ENCODE assay signal across 8 cellular contexts in the genomic region with DNA sequence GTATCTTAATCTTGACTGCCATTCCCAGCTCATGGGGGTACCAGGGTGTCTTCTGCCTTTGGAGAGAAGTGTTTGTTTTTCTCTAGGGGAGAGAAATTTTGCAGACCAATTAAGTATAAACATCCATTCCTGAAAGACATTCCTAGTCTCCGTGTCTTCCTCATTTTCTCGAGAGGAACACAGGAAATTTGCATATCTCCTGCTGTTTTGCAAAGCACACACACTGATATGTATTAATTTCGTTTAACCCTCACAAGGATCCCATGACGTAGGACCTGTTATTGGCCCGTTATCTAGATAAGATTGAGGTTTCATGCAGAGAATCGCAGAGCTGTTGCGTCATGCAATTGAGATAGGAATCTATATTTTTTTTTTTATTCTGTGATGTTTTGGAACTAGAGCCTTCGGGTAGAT. TPM values are rescaled to one million over a fixed set of nuclear protein-coding genes. Genes with fewer than 3 reads are reported as not detected.
DNase-seq lines count a peak whose midpoint lies in the region; ATAC-seq and TF ChIP-seq lines count a peak whose summit lies in the region.

No MANE protein-coding gene starts in this region.

- H3K4me3 ChIP-seq in colonic mucosa = peak overlapping the region; percentile 83
- H3K4me3 ChIP-seq in naive thymus-derived CD4-positive, alpha-beta T cell (ENCODE audit: low read length) = peak overlapping the region; percentile 94

- H3K4me1 ChIP-seq in colonic mucosa = no peaks in the 10 kb centered on the region
- peaks cover 16 to 20% of the 10 kb centered on the region in 2 donors for H3K4me1 ChIP-seq in naive thymus-derived CD4-positive, alpha-beta T cell (ENCODE audit: control insufficient read depth in 2 of 2, insufficient read depth in 2 of 2, low read length in 2 of 2)

- no peaks in the 10 kb centered on the region for H3K27me3 ChIP-seq in colonic mucosa
- H3K27me3 ChIP-seq in naive thymus-derived CD4-positive, alpha-beta T cell (ENCODE audit: control insufficient read depth in 2 of 2, insufficient read depth in 2 of 2, low read length in 2 of 2) = no peaks in the 10 kb centered on the region

- TF ChIP-seq CTCF in colonic mucosa (IDR thresholded peaks at IDR 0.05) = no peak

- peaks cover 56% of the 10 kb centered on the region for H3K36me3 Mint-ChIP-seq in activated T-cell treated with anti-CD3 and anti-CD28 coated beads, Interleukin-2, amount 50 U/mL, for 24 hours (ENCODE audit: low read depth)
- H3K36me3 Mint-ChIP-seq in naive thymus-derived CD4-positive, alpha-beta T cell = peaks cover 5 to 24% (median 16%) of the 10 kb centered on the region in 5 donors

- H3K4me1 Mint-ChIP-seq in activated T-cell treated with anti-CD3 and anti-CD28 coated beads, Interleukin-2, amount 50 U/mL, for 24 hours (ENCODE audit: low read depth) = peaks cover 38% of the 10 kb centered on the region
- peaks cover 26 to 46% (median 34%) of the 10 kb centered on the region in 7 donors for H3K4me1 Mint-ChIP-seq in naive thymus-derived CD4-positive, alpha-beta T cell

- peak overlapping the region; percentile 93 for H3K4me3 Mint-ChIP-seq in activated T-cell treated with anti-CD3 and anti-CD28 coated beads, Interleukin-2, amount 50 U/mL, for 24 hours
- peak overlapping the region; percentile 93 to 99 (median 98) for H3K4me3 Mint-ChIP-seq in naive thymus-derived CD4-positive, alpha-beta T cell

- no peaks in the 10 kb centered on the region for H3K9me3 Mint-ChIP-seq in activated T-cell treated with anti-CD3 and anti-CD28 coated beads, Interleukin-2, amount 50 U/mL, for 24 hours
- H3K9me3 Mint-ChIP-seq in naive thymus-derived CD4-positive, alpha-beta T cell = peaks cover 0 to 5% (median 0%) of the 10 kb centered on the region in 11 donors

- CTCF ChIA-PET in naive thymus-derived CD4-positive, alpha-beta T cell (lab: Charles Lee) = no interaction called here

- peak overlapping the region; percentile 94 for H3K27ac Mint-ChIP-seq in activated T-cell treated with anti-CD3 and anti-CD28 coated beads, Interleukin-2, amount 50 U/mL, for 24 hours
- H3K27ac Mint-ChIP-seq in naive thymus-derived CD4-positive, alpha-beta T cell = peak overlapping the region; percentile 91 to 99 (median 97)

- peak overlapping the region in 1 of 2 donors; percentile 95 for H3K9ac ChIP-seq in colonic mucosa (ENCODE audit: low read depth in 2 of 2, low read length in 2 of 2)

- no peaks in the 10 kb centered on the region for H3K27me3 Mint-ChIP-seq in activated T-cell treated with anti-CD3 and anti-CD28 coated beads, Interleukin-2, amount 50 U/mL, for 24 hours
- no peaks in the 10 kb centered on the region for H3K27me3 Mint-ChIP-seq in naive thymus-derived CD4-positive, alpha-beta T cell

- no peaks in the 10 kb centered on the region for H3K9me3 ChIP-seq in colonic mucosa
- no peaks in the 10 kb centered on the region for H3K9me3 ChIP-seq in naive thymus-derived CD4-positive, alpha-beta T cell (ENCODE audit: control insufficient read depth in 2 of 3, low read length in 3 of 3)

- peak overlapping the region; percentile 75 for H3K27ac ChIP-seq in colonic mucosa
- H3K27ac ChIP-seq in naive thymus-derived CD4-positive, alpha-beta T cell (ENCODE audit: low read depth, low read length) = peak overlapping the region; percentile 95

- no peak for DNase-seq in activated T-cell treated with anti-CD3 and anti-CD28 coated beads, Interleukin-2, amount 50 U/mL, for 24 hours
- DNase-seq in activated T-cell treated with anti-CD3 and anti-CD28 coated beads for 4 hours = no peak
- DNase-seq in RPMI7951 (ENCODE audit: low read depth) = peak; percentile 50
- no peak for DNase-seq in colonic mucosa
- DNase-seq in naive thymus-derived CD4-positive, alpha-beta T cell = peak in 7 of 9 donors; percentile 53 to 90 (median 76)
- no peak for DNase-seq in C1 segment of cervical spinal cord (lab: John Stamatoyannopoulos, UW)
- no peak for DNase-seq in DMS114 treated with DMSO at 0.1 percent for 48 hours (lab: John Stamatoyannopoulos, UW; ENCODE audit: unreplicated experiment)
- DNase-seq in glomerular visceral epithelial cell (ENCODE audit: extremely low spot score) = no peak

- ATAC-seq in naive thymus-derived CD4-positive, alpha-beta T cell = peak; percentile 42

- intact Hi-C loops in colonic mucosa (cut with DNase I) = no loop called here
- intact Hi-C loops in naive thymus-derived CD4-positive, alpha-beta T cell (cut with micrococcal nuclease) = loop anchor here (1.0 to 10.0 kb wide), 12 partner anchors 128 to 1221 kb away; partner anchors contain the start of genes YWHAG (in 2 of the 2), RCC1L (in 1 of the 2) and STYXL1 (in 1 of the 2)

- H3K36me3 ChIP-seq in colonic mucosa = peaks cover 9% of the 10 kb centered on the region
- peaks cover 16 to 38% (median 24%) of the 10 kb centered on the region in 3 experiments for H3K36me3 ChIP-seq in naive thymus-derived CD4-positive, alpha-beta T cell (ENCODE audit: control insufficient read depth in 2 of 3, insufficient read depth in 3 of 3, low read length in 3 of 3)

- POLR2A ChIA-PET in naive thymus-derived CD4-positive, alpha-beta T cell (lab: Charles Lee) = interaction anchor here (0.6 to 3.9 kb wide), 5 partner anchors 10 to 179 kb away, joined by 3 to 52 read pairs (median 3); partner anchors contain the start of gene POR

RNA-seq across cellular contexts. Expression of gene RHBDD2, which starts 0.9 kb away (rescaled TPM):
- total RNA-seq in RPMI7951 (2014; rRNA removed; shearing (Covaris generic)) = 49.7 and 60.3 TPM in 2 replicates
- 10 to 100 TPM; 42.6 to 51.0 TPM for total RNA-seq in colonic mucosa
- 10 to 100 TPM; 36.2 to 95.1 (median 47.8) TPM for total RNA-seq in naive thymus-derived CD4-positive, alpha-beta T cell
- 100 to 1,000 TPM; 107 to 124 TPM for polyA plus RNA-seq in naive thymus-derived CD4-positive, alpha-beta T cell

RNA-seq across cellular contexts. Expression of gene POR, which starts 35.2 kb away (rescaled TPM):
- total RNA-seq in RPMI7951 (2014; rRNA removed; shearing (Covaris generic)) = 33.3 and 34.8 TPM in 2 replicates
- 100 to 1,000 TPM; 126 to 169 TPM for total RNA-seq in colonic mucosa
- total RNA-seq in naive thymus-derived CD4-positive, alpha-beta T cell = 10 to 100 TPM; 45.9 to 72.3 (median 69.7) TPM
- polyA plus RNA-seq in naive thymus-derived CD4-positive, alpha-beta T cell = 10 to 100 TPM; 41.6 to 69.2 TPM

Comparison
In these comparisons a context has a peak if more than half of its experiments do, and no peak if none do; other contexts are left out.
1. DNase-seq: peak in RPMI7951 (single experiment) and naive thymus-derived CD4-positive, alpha-beta T cell (7 of 9); none in activated T-cell treated with anti-CD3 and anti-CD28 coated beads, Interleukin-2, amount 50 U/mL, for 24 hours (single experiment), activated T-cell treated with anti-CD3 and anti-CD28 coated beads for 4 hours (single experiment), colonic mucosa (single experiment), C1 segment of cervical spinal cord (0 of 14), DMS114 treated with DMSO at 0.1 percent for 48 hours (single experiment) and glomerular visceral epithelial cell (single experiment).